In the genomic region with DNA sequence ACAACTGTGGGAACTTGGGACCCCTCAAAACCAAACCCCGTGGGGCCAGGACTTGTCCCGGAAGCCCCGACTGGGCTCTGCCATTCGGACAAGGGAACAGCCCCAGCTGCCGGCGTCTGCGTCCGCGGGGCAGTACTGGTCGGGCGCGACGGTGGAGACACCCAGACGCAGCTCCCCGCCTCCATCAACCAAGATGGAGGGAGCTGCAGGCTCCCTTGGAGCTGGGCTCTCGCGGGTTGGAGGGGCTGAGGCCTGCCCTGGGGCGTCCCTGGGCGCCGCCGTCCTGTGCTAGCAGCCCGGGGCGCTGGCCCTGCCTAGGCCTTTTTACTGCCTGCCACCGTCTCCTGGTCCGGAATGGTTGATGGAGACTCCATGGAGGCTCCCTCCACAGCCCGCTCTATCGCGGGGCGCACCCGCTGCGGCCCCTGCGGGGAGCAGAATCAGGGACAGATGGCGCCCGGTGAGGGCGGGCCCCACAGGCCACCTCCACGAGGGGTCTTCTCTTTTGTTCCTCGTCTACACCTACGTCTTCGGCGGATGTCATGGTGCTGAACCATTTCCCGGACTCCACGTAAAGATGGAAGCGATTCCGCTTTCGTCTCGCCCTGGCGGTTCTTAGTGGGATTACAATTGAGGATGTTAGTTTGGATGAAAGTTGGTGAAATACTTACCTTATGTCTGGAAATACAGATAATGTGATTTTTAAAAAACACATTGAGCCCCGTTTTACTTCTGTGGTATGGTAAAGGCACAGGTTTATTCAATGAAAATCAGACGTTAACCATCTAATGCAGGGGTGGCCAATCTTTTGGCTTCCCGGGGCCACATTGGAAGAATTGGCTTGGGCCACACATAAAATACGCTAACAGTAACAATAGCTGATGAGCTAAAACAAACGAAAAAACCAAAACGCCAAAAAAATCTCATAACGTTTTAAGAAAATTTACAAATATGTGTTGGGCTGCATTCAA, we compare ENCODE assay signal across 8 cellular contexts. TPM values are rescaled to one million over a fixed set of nuclear protein-coding genes. Genes with fewer than 3 reads are reported as not detected.
A peak's percentile ranks its signal among the peaks of the same experiment; 100 is the strongest.
DNase-seq lines count a peak whose midpoint lies in the region; ATAC-seq and TF ChIP-seq lines count a peak whose summit lies in the region.

No MANE protein-coding gene starts in this region.

- H3K4me3 ChIP-seq in fibroblast of the aortic adventitia (ENCODE audit: low read depth, low read length) = peak overlapping the region; percentile 61

- peak overlapping the region; percentile 97 for H3K27ac Mint-ChIP-seq in activated T-helper 17 cell treated with anti-CD3 and anti-CD28 coated beads, Interleukin-2, amount 50 U/mL, for 72 hours
- H3K27ac Mint-ChIP-seq in nephron = peak overlapping the region; percentile 100

- in situ Hi-C loops in Caki2 (cut with HindIII; ENCODE audit: low pct_unique_long_range_greater_than_20kb, low sequenced_read_pairs) = no loop called here

- DNase-seq in Caki2 (ENCODE audit: low read depth) (peak; percentile 68), HT-29 (ENCODE audit: low spot score) (peak; percentile 96), OCI-M1 (lab: John Stamatoyannopoulos, UW) (peak; percentile 81), fibroblast of the aortic adventitia (ENCODE audit: low read depth) (peak; percentile 73)
- DNase-seq in stimulated activated naive CD8-positive, alpha-beta T cell treated with anti-CD3 and anti-CD28 coated beads, Interleukin-15, Interleukin-2, amounts not matched to agents 100 U/mL and 50 U/mL, for 24 hours = peak; percentile 75

- H3K4me3 Mint-ChIP-seq in activated T-helper 17 cell treated with anti-CD3 and anti-CD28 coated beads, Interleukin-2, amount 50 U/mL, for 72 hours = peak overlapping the region; percentile 97
- peak overlapping the region; percentile 88 to 97 (median 97) for H3K4me3 Mint-ChIP-seq in nephron

- H3K4me1 Mint-ChIP-seq in activated T-helper 17 cell treated with anti-CD3 and anti-CD28 coated beads, Interleukin-2, amount 50 U/mL, for 72 hours = peaks cover 15% of the 10 kb centered on the region
- peaks cover 24% of the 10 kb centered on the region for H3K4me1 Mint-ChIP-seq in nephron

- TF ChIP-seq CTCF in fibroblast of the aortic adventitia (IDR thresholded peaks at IDR 0.05; ENCODE audit: insufficient read depth, low read length) (peak; percentile 71), nephron (IDR thresholded peaks at IDR 0.05; ENCODE audit: unreplicated experiment in 3 of 3) (peak; percentile 76 to 82 (median 79))

- no peaks in the 10 kb centered on the region for H3K9me3 Mint-ChIP-seq in activated T-helper 17 cell treated with anti-CD3 and anti-CD28 coated beads, Interleukin-2, amount 50 U/mL, for 72 hours
- no peaks in the 10 kb centered on the region for H3K9me3 Mint-ChIP-seq in nephron

- H3K27me3 Mint-ChIP-seq in activated T-helper 17 cell treated with anti-CD3 and anti-CD28 coated beads, Interleukin-2, amount 50 U/mL, for 72 hours = no peaks in the 10 kb centered on the region
- H3K27me3 Mint-ChIP-seq in nephron (ENCODE audit: low read depth) = no peaks in the 10 kb centered on the region

- ATAC-seq in GM19467 (IDR thresholded peaks at IDR 0.05; ENCODE audit: unreplicated experiment) = peak; percentile 9
- peak; percentile 23 for ATAC-seq in activated T-helper 17 cell treated with anti-CD3 and anti-CD28 coated beads, Interleukin-2, amount 50 U/mL, for 72 hours (replicated peaks)
- ATAC-seq in stimulated activated naive CD8-positive, alpha-beta T cell treated with anti-CD3 and anti-CD28 coated beads, Interleukin-15, Interleukin-2, amounts not matched to agents 100 U/mL and 50 U/mL, for 24 hours = peak; percentile 4

- peaks cover 27% of the 10 kb centered on the region for H3K36me3 Mint-ChIP-seq in activated T-helper 17 cell treated with anti-CD3 and anti-CD28 coated beads, Interleukin-2, amount 50 U/mL, for 72 hours (ENCODE audit: low read depth)
- peaks cover 6% of the 10 kb centered on the region for H3K36me3 Mint-ChIP-seq in nephron (ENCODE audit: low read depth)

RNA-seq across cellular contexts. Expression of a gene that starts 1.2 kb away (rescaled TPM):
- total RNA-seq in Caki2 (2014; rRNA removed; shearing (Covaris generic); ENCODE audit: low replicate concordance) = 3.3 and 4.5 TPM in 2 replicates
- total RNA-seq in HT-29 (2014; rRNA removed; shearing (Covaris generic)) = 5.3 and 8.3 TPM in 2 replicates
- 10 to 100 TPM; 11.6 TPM for total RNA-seq in activated T-helper 17 cell treated with anti-CD3 and anti-CD28 coated beads, Interleukin-2, amount 50 U/mL, for 72 hours
- 7.4 and 21.0 TPM in 2 replicates for total RNA-seq in fibroblast of the aortic adventitia (ENCODE audit: low replicate concordance)

Comparison
In these comparisons a context has a peak if more than half of its experiments do, and no peak if none do; other contexts are left out.
1. Peak in every context shown above with its lines: DNase-seq, ATAC-seq and H3K4me3 ChIP-seq.